18 cellular contexts compared by ENCODE assay signal in genomic region chr3:57160046-57160730, GRCh38. TPM values are rescaled to one million over a fixed set of nuclear protein-coding genes. Genes with fewer than 3 reads are reported as not detected.
DNase-seq lines count a peak whose midpoint lies in the region; ATAC-seq and TF ChIP-seq lines count a peak whose summit lies in the region.
"Had no signal": no experiment of that assay in that cellular context is flagged by ENCODE, and none has a peak within 500 bp of the region (broad histone marks: within the 10 kb centered on the region; RNA-seq: fewer than 3 reads in every experiment).

No MANE protein-coding gene starts in this region.

- H3K4me1 Mint-ChIP-seq in nephron = peaks cover 82% of the 10 kb centered on the region

- peaks cover 76% of the 10 kb centered on the region for H3K4me1 ChIP-seq in vagina
- H3K4me1 ChIP-seq in stomach = peaks cover 9 to 43% (median 30%) of the 10 kb centered on the region in 4 donors

- no peak for DNase-seq in Right ventricle myocardium inferior (ENCODE audit: missing footprints)
- no peak for DNase-seq in cardiac septum (ENCODE audit: low spot score)
- peak; percentile 61 for DNase-seq in Right ventricle myocardium superior
- no peak for DNase-seq in vagina (ENCODE audit: extremely low spot score in 2 of 2)
- DNase-seq in NCI-H69 (lab: John Stamatoyannopoulos, UW) = no peak
- no peak for DNase-seq in stomach
- DNase-seq in SIG-M5 (lab: John Stamatoyannopoulos, UW) = no peak
- DNase-seq: activated CD4-positive, CD25-positive, alpha-beta regulatory T cell treated with anti-CD3 and anti-CD28 coated beads, Interleukin-2, amount 50 U/mL, for 72 hours; activated naive CD8-positive, alpha-beta T cell treated with anti-CD3 and anti-CD28 coated beads, Interleukin-2, amount 50 U/mL, for 24 hours; CD4-positive, alpha-beta memory T cell; immature natural killer cell; NCI-H524 treated with DMSO at 0.1 percent for 48 hours; stimulated activated CD4-positive, alpha-beta T cell treated with anti-CD3 and anti-CD28 coated beads, Interleukin-2, amount 100 ng/mL, for 24 hours; stimulated activated CD8-positive, alpha-beta memory T cell treated with anti-CD3 and anti-CD28 coated beads, Interleukin-4, amount 100 ng/mL, for 48 hours; upper lobe of left lung had no signal

- no peaks in the 10 kb centered on the region for H3K9me3 Mint-ChIP-seq in nephron
- H3K9me3 Mint-ChIP-seq: activated naive CD8-positive, alpha-beta T cell treated with anti-CD3 and anti-CD28 coated beads, Interleukin-2, amount 50 U/mL, for 24 hours; CD4-positive, alpha-beta memory T cell; T-helper 1 cell treated with Interleukin-12 subunit alpha and Interleukin-12 subunit beta and Interleukin-4 antibody, amounts not matched to agents 30 μg/mL and 1 μg/mL, for 36 hours had no signal

- no peak for TF ChIP-seq EP300 in stomach (IDR thresholded peaks at IDR 0.05)

- TF ChIP-seq CTCF in nephron (IDR thresholded peaks at IDR 0.05; ENCODE audit: unreplicated experiment in 3 of 3) (no peak), vagina (IDR thresholded peaks at IDR 0.05) (no peak), stomach (IDR thresholded peaks at IDR 0.05) (no peak)

- H3K27me3 ChIP-seq in vagina (no peaks in the 10 kb centered on the region), stomach (peaks cover 0 to 30% (median 12%) of the 10 kb centered on the region in 3 donors)

- H3K36me3 ChIP-seq in vagina (no peaks in the 10 kb centered on the region), stomach (no peaks in the 10 kb centered on the region)
- H3K36me3 ChIP-seq: upper lobe of left lung had no signal

- TF ChIP-seq POLR2A in vagina (IDR thresholded peaks at IDR 0.05) (no peak), stomach (IDR thresholded peaks at IDR 0.05) (no peak)

- H3K27ac ChIP-seq in vagina = peak overlapping the region; percentile 70
- H3K27ac ChIP-seq in stomach = peak overlapping the region in 2 of 5 donors; percentile 24 to 56
- H3K27ac ChIP-seq: RWPE1, upper lobe of left lung had no signal

- no peaks in the 10 kb centered on the region for H3K27me3 Mint-ChIP-seq in nephron (ENCODE audit: low read depth)

- peak; percentile 59 for ATAC-seq in Right ventricle myocardium inferior
- ATAC-seq in Right ventricle myocardium superior (ENCODE audit: poor library complexity) = peak; percentile 42
- ATAC-seq: activated naive CD8-positive, alpha-beta T cell treated with anti-CD3 and anti-CD28 coated beads, Interleukin-2, amount 50 U/mL, for 24 hours had no signal

- 77 to 90% (median 89%) methylated on average over 9 of the region's 9 CpGs for WGBS in stomach, 5 donors

- H3K36me3 Mint-ChIP-seq in nephron (ENCODE audit: low read depth) = no peaks in the 10 kb centered on the region
- H3K36me3 Mint-ChIP-seq: CD4-positive, alpha-beta memory T cell; immature natural killer cell had no signal

- peak overlapping the region; percentile 99 for H3K27ac Mint-ChIP-seq in nephron
- H3K27ac Mint-ChIP-seq: activated naive CD8-positive, alpha-beta T cell treated with anti-CD3 and anti-CD28 coated beads, Interleukin-2, amount 50 U/mL, for 24 hours; immature natural killer cell; T-helper 1 cell treated with Interleukin-12 subunit alpha and Interleukin-12 subunit beta and Interleukin-4 antibody, amounts not matched to agents 30 μg/mL and 1 μg/mL, for 36 hours had no signal

- H3K4me3 Mint-ChIP-seq in nephron = peak overlapping the region; percentile 67 to 82 (median 71)
- H3K4me3 Mint-ChIP-seq: activated naive CD8-positive, alpha-beta T cell treated with anti-CD3 and anti-CD28 coated beads, Interleukin-2, amount 50 U/mL, for 24 hours; T-helper 1 cell treated with Interleukin-12 subunit alpha and Interleukin-12 subunit beta and Interleukin-4 antibody, amounts not matched to agents 30 μg/mL and 1 μg/mL, for 36 hours had no signal

- H3K4me3 ChIP-seq in vagina (no peak overlapping the region), stomach (no peak overlapping the region)
- H3K4me3 ChIP-seq: upper lobe of left lung had no signal

- H3K9me3 ChIP-seq in vagina (no peaks in the 10 kb centered on the region), stomach (no peaks in the 10 kb centered on the region)
- H3K9me3 ChIP-seq: upper lobe of left lung had no signal

- intact Hi-C loops in Right ventricle myocardium inferior (cut with DNase I) = loop anchor here (5.0 kb wide), 1 partner anchor 33 kb away; no protein-coding TSS in a partner anchor
- intact Hi-C loops in cardiac septum (cut with DNase I) = loop anchor here (5.0 to 10.0 kb wide), 2 partner anchors 163 to 395 kb away; partner anchors contain the start of gene PDE12
- intact Hi-C loops in Right ventricle myocardium superior (cut with DNase I) = no loop called here
- intact Hi-C loops in vagina (cut with DNase I) = loop anchor here (10.0 kb wide), 1 partner anchor 155 kb away; no protein-coding TSS in a partner anchor
- intact Hi-C loops in stomach (cut with DNase I; ENCODE audit: low total_unique reads) = no loop called here

RNA-seq across cellular contexts. Expression of gene IL17RD, which starts 5.0 kb away (rescaled TPM):
- 6.7 TPM for total RNA-seq in Right ventricle myocardium inferior
- 4.3 TPM for total RNA-seq in cardiac septum
- total RNA-seq in Right ventricle myocardium superior = 5.0 TPM
- 17.2 TPM for total RNA-seq in vagina
- 10 to 100 TPM in 1 of 5 donors, 1 to 10 TPM in 3, under 1 TPM in 1; 0.72 to 10.1 (median 5.3) TPM for total RNA-seq in stomach
- under 1 TPM in 2 of 3 donors, not detected in 1; 0.25 to 0.45 TPM for polyA plus RNA-seq in stomach
- total RNA-seq: CD4-positive, alpha-beta memory T cell had no signal
- polyA plus RNA-seq: CD4-positive, alpha-beta memory T cell; immature natural killer cell had no signal

RNA-seq across cellular contexts. Expression of gene HESX1, which starts 39.6 kb away (rescaled TPM):
- not detected for total RNA-seq in Right ventricle myocardium inferior
- 0.57 TPM for total RNA-seq in cardiac septum
- total RNA-seq in Right ventricle myocardium superior = not detected
- total RNA-seq in vagina = not detected
- 10 to 100 TPM in 1 of 5 donors, not detected in 4; 23.9 TPM for total RNA-seq in stomach
- 1 to 10 TPM in 2 of 3 donors, under 1 TPM in 1; 1.00 to 2.7 (median 1.8) TPM for polyA plus RNA-seq in stomach
- total RNA-seq: CD4-positive, alpha-beta memory T cell had no signal
- polyA plus RNA-seq: CD4-positive, alpha-beta memory T cell; immature natural killer cell had no signal

Comparison
In these comparisons a context has a peak if more than half of its experiments do, and no peak if none do; other contexts are left out.
1. intact Hi-C loops: an anchor here in Right ventricle myocardium inferior (5.0 kb wide), cardiac septum (5.0 to 10.0 kb wide) and vagina (10.0 kb wide); none called in Right ventricle myocardium superior and stomach.